In genomic region chr6:31070711-31071197, GRCh38 we compare ENCODE assay signal across 1 cellular context.
TF ChIP-seq lines count a peak whose summit lies in the region.

No MANE protein-coding gene starts in this region.

TF ChIP-seq in endothelial cell of umbilical vein, 7 proteins besides CTCF, POLR2A, EP300 and RAD21 (continued from another document):
- no peak for TF ChIP-seq MAX (IDR thresholded peaks at IDR 0.05; ENCODE audit: insufficient read depth, insufficient read length)
- TF ChIP-seq EZH2 (IDR thresholded peaks at IDR 0.05; ENCODE audit: borderline replicate concordance, low read depth, low read length, severe bottlenecking): no peak
- TF ChIP-seq GATA2 (IDR thresholded peaks at IDR 0.05; ENCODE audit: insufficient read depth, insufficient read length, low read depth, low read length): no peak
